ENCODE assay signal across 9 cellular contexts in the genomic region with DNA sequence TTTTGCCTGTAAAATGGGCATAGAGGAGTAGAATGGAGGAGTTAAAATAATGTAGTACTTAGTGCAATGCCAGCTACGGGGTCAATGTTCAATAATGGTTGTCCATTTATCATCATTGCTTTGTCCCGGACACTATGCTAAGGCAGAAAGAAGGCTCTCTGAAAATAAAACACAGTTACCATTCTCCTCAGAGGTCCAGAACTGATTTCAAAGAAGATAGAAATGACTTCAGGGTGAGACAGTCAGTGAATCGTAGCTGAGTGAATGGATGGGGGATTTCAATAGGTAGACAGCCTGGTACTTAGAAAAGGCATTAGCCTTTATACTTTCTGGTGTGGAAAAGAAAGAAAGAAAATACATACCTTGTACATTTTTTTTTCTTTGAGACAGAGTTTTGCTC. TPM values are rescaled to one million over a fixed set of nuclear protein-coding genes. Genes with fewer than 3 reads are reported as not detected.
DNase-seq lines count a peak whose midpoint lies in the region; ATAC-seq, FAIRE-seq and TF ChIP-seq lines count a peak whose summit lies in the region.
"Had no signal": no experiment of that assay in that cellular context is flagged by ENCODE, and none has a peak within 500 bp of the region (broad histone marks: within the 10 kb centered on the region; RNA-seq: fewer than 3 reads in every experiment).

No MANE protein-coding gene starts in this region.

- DNase-seq in activated CD4-positive, alpha-beta memory T cell treated with anti-CD3 and anti-CD28 coated beads, Interleukin-2, amount 10 ng/mL, durations not matched to agents 7 days and 5 days: no peak
- no peak for DNase-seq in activated CD4-positive, alpha-beta memory T cell treated with anti-CD3 and anti-CD28 coated beads for 36 hours
- DNase-seq in activated naive CD8-positive, alpha-beta T cell treated with anti-CD3 and anti-CD28 coated beads, Interleukin-2, amount 10 ng/mL, durations not matched to agents 7 days and 5 days: no peak
- no peak for DNase-seq in keratinocyte (ENCODE audit: low read depth, low spot score)
- no peak for DNase-seq in HuH-7 (ENCODE audit: low spot score)
- no peak for DNase-seq in stimulated activated CD8-positive, alpha-beta memory T cell treated with anti-CD3 and anti-CD28 coated beads, Interleukin-4, amount 100 ng/mL, for 48 hours

- no peaks in the 10 kb centered on the region for H3K9me3 ChIP-seq in keratinocyte (ENCODE audit: control insufficient read depth, low read depth, low read length)
- H3K9me3 ChIP-seq in subcutaneous abdominal adipose tissue (ENCODE audit: control insufficient read depth in 5 of 5, low read length in 5 of 5): no peaks in the 10 kb centered on the region

- CTCF ChIA-PET in activated CD4-positive, alpha-beta memory T cell treated with anti-CD3 and anti-CD28 coated beads, Interleukin-2, amount 10 ng/mL, durations not matched to agents 7 days and 5 days (lab: Charles Lee): interaction anchor here (0.7 to 11.6 kb wide), 5 partner anchors 14 to 355 kb away, joined by 3 to 62 read pairs (median 4); no protein-coding TSS in a partner anchor
- CTCF ChIA-PET in activated CD4-positive, alpha-beta memory T cell treated with anti-CD3 and anti-CD28 coated beads for 36 hours (lab: Charles Lee): interaction anchor here (0.7 to 1.6 kb wide), 3 partner anchors 14 to 784 kb away, joined by 3 to 4 read pairs (median 4); no protein-coding TSS in a partner anchor

- H3K27me3 ChIP-seq in keratinocyte (ENCODE audit: control insufficient read depth, extremely low read depth, insufficient read depth, low read length) (no peaks in the 10 kb centered on the region), subcutaneous abdominal adipose tissue (ENCODE audit: control insufficient read depth in 5 of 5, insufficient read depth in 4 of 5, low read length in 5 of 5) (no peaks in the 10 kb centered on the region)

- POLR2A ChIA-PET in activated CD4-positive, alpha-beta memory T cell treated with anti-CD3 and anti-CD28 coated beads, Interleukin-2, amount 10 ng/mL, durations not matched to agents 7 days and 5 days (lab: Charles Lee): interaction anchor here (2.2 to 2.7 kb wide), 3 partner anchors 51 to 244 kb away, joined by 13 to 22 read pairs (median 21); partner anchors contain the start of genes JAK2 and RCL1
- POLR2A ChIA-PET in activated CD4-positive, alpha-beta memory T cell treated with anti-CD3 and anti-CD28 coated beads for 36 hours (lab: Charles Lee): no interaction called here
- POLR2A ChIA-PET in activated naive CD8-positive, alpha-beta T cell treated with anti-CD3 and anti-CD28 coated beads, Interleukin-2, amount 10 ng/mL, durations not matched to agents 7 days and 5 days (lab: Charles Lee): interaction anchor here (0.6 to 0.8 kb wide), 3 partner anchors 57 to 1366 kb away, joined by 3 to 4 read pairs (median 3); no protein-coding TSS in a partner anchor

- no peak for ATAC-seq in activated naive CD8-positive, alpha-beta T cell treated with anti-CD3 and anti-CD28 coated beads, Interleukin-2, amount 10 ng/mL, durations not matched to agents 7 days and 5 days (ENCODE audit: low read depth)
- ATAC-seq in GM21515 (IDR thresholded peaks at IDR 0.05; ENCODE audit: unreplicated experiment): no peak

- peak overlapping the region; percentile 85 for H3K4me2 ChIP-seq in keratinocyte (ENCODE audit: control insufficient read depth, extremely low read depth, insufficient read depth, low read depth, low read length)

- H3K27ac Mint-ChIP-seq in activated CD4-positive, alpha-beta memory T cell treated with anti-CD3 and anti-CD28 coated beads, Interleukin-2, amount 10 ng/mL, durations not matched to agents 7 days and 5 days: no peak overlapping the region
- no peak overlapping the region for H3K27ac Mint-ChIP-seq in activated CD4-positive, alpha-beta memory T cell treated with anti-CD3 and anti-CD28 coated beads for 36 hours
- H3K27ac Mint-ChIP-seq in activated naive CD8-positive, alpha-beta T cell treated with anti-CD3 and anti-CD28 coated beads, Interleukin-2, amount 10 ng/mL, durations not matched to agents 7 days and 5 days: no peak overlapping the region

- H4K20me1 ChIP-seq in keratinocyte (ENCODE audit: control insufficient read depth, extremely low read depth, insufficient read depth, low read length): no peaks in the 10 kb centered on the region

- no peaks in the 10 kb centered on the region for H3K9me3 Mint-ChIP-seq in activated CD4-positive, alpha-beta memory T cell treated with anti-CD3 and anti-CD28 coated beads, Interleukin-2, amount 10 ng/mL, durations not matched to agents 7 days and 5 days
- no peaks in the 10 kb centered on the region for H3K9me3 Mint-ChIP-seq in activated CD4-positive, alpha-beta memory T cell treated with anti-CD3 and anti-CD28 coated beads for 36 hours
- no peaks in the 10 kb centered on the region for H3K9me3 Mint-ChIP-seq in activated naive CD8-positive, alpha-beta T cell treated with anti-CD3 and anti-CD28 coated beads, Interleukin-2, amount 10 ng/mL, durations not matched to agents 7 days and 5 days

- H3K36me3 Mint-ChIP-seq in activated CD4-positive, alpha-beta memory T cell treated with anti-CD3 and anti-CD28 coated beads, Interleukin-2, amount 10 ng/mL, durations not matched to agents 7 days and 5 days (ENCODE audit: low read depth): peaks cover 23% of the 10 kb centered on the region
- H3K36me3 Mint-ChIP-seq in activated CD4-positive, alpha-beta memory T cell treated with anti-CD3 and anti-CD28 coated beads for 36 hours: no peaks in the 10 kb centered on the region
- no peaks in the 10 kb centered on the region for H3K36me3 Mint-ChIP-seq in activated naive CD8-positive, alpha-beta T cell treated with anti-CD3 and anti-CD28 coated beads, Interleukin-2, amount 10 ng/mL, durations not matched to agents 7 days and 5 days

- intact Hi-C loops in activated CD4-positive, alpha-beta memory T cell treated with anti-CD3 and anti-CD28 coated beads for 36 hours (cut with micrococcal nuclease): loop anchor here (1.0 to 10.0 kb wide), 5 partner anchors 91 to 843 kb away; partner anchors contain the start of genes GLIS3 and PLGRKT

- H3K79me2 ChIP-seq in keratinocyte (ENCODE audit: control insufficient read depth, insufficient read depth, low read length): peaks cover 34% of the 10 kb centered on the region

- no peak for FAIRE-seq in keratinocyte (lab: Jason Lieb, UNC)

- H3K27me3 Mint-ChIP-seq in activated CD4-positive, alpha-beta memory T cell treated with anti-CD3 and anti-CD28 coated beads, Interleukin-2, amount 10 ng/mL, durations not matched to agents 7 days and 5 days: no peaks in the 10 kb centered on the region
- no peaks in the 10 kb centered on the region for H3K27me3 Mint-ChIP-seq in activated CD4-positive, alpha-beta memory T cell treated with anti-CD3 and anti-CD28 coated beads for 36 hours
- H3K27me3 Mint-ChIP-seq in activated naive CD8-positive, alpha-beta T cell treated with anti-CD3 and anti-CD28 coated beads, Interleukin-2, amount 10 ng/mL, durations not matched to agents 7 days and 5 days: no peaks in the 10 kb centered on the region

- peaks cover 39% of the 10 kb centered on the region for H3K4me1 Mint-ChIP-seq in activated CD4-positive, alpha-beta memory T cell treated with anti-CD3 and anti-CD28 coated beads, Interleukin-2, amount 10 ng/mL, durations not matched to agents 7 days and 5 days
- H3K4me1 Mint-ChIP-seq in activated CD4-positive, alpha-beta memory T cell treated with anti-CD3 and anti-CD28 coated beads for 36 hours (ENCODE audit: low read depth): peaks cover 42% of the 10 kb centered on the region
- H3K4me1 Mint-ChIP-seq in activated naive CD8-positive, alpha-beta T cell treated with anti-CD3 and anti-CD28 coated beads, Interleukin-2, amount 10 ng/mL, durations not matched to agents 7 days and 5 days: peaks cover 26% of the 10 kb centered on the region

- H3K4me3 ChIP-seq in keratinocyte (ENCODE audit: control insufficient read depth in 2 of 3, extremely low read depth in 1 of 3, insufficient read depth in 2 of 3, low read depth in 1 of 3, low read length in 3 of 3): peak overlapping the region in 1 of 3 experiments; percentile 39
- H3K4me3 ChIP-seq in subcutaneous abdominal adipose tissue (ENCODE audit: low read depth in 1 of 5, low read length in 5 of 5): peak overlapping the region in 4 of 5 donors; percentile 35 to 84 (median 80)

- dilution Hi-C loops in keratinocyte (cut with MboI; ENCODE audit: extremely low pct_ligation_motif_present, low sequenced_read_pairs): no loop called here

- H3K4me1 ChIP-seq in keratinocyte (ENCODE audit: control insufficient read depth, extremely low read depth, insufficient read depth, low read length) (peaks cover 23% of the 10 kb centered on the region), subcutaneous abdominal adipose tissue (ENCODE audit: control insufficient read depth in 5 of 5, insufficient read depth in 5 of 5, low read length in 5 of 5) (peaks cover 0 to 27% (median 21%) of the 10 kb centered on the region in 5 donors)

- H3K27ac ChIP-seq in keratinocyte (ENCODE audit: control insufficient read depth, insufficient read depth, low read length): peak overlapping the region; percentile 64
- H3K27ac ChIP-seq in subcutaneous abdominal adipose tissue (ENCODE audit: low read depth, low read length): peak overlapping the region; percentile 86
- H3K27ac ChIP-seq: KMS-11 had no signal

- H3K4me3 Mint-ChIP-seq in activated CD4-positive, alpha-beta memory T cell treated with anti-CD3 and anti-CD28 coated beads, Interleukin-2, amount 10 ng/mL, durations not matched to agents 7 days and 5 days: peak overlapping the region; percentile 92
- no peak overlapping the region for H3K4me3 Mint-ChIP-seq in activated CD4-positive, alpha-beta memory T cell treated with anti-CD3 and anti-CD28 coated beads for 36 hours
- peak overlapping the region; percentile 87 for H3K4me3 Mint-ChIP-seq in activated naive CD8-positive, alpha-beta T cell treated with anti-CD3 and anti-CD28 coated beads, Interleukin-2, amount 10 ng/mL, durations not matched to agents 7 days and 5 days

- no peak for TF ChIP-seq CTCF in keratinocyte (optimal IDR thresholded peaks at IDR 0.05 in 1 of 3, IDR thresholded peaks at IDR 0.05 in 1 of 3, conservative IDR thresholded peaks at IDR 0.05 in 1 of 3; ENCODE audit: extremely low read depth in 1 of 3, insufficient read depth in 2 of 3, low read length in 3 of 3)

- H3K36me3 ChIP-seq in keratinocyte (ENCODE audit: control insufficient read depth in 2 of 2, extremely low read depth in 1 of 2, insufficient read depth in 2 of 2, low read length in 2 of 2) (no peaks in the 10 kb centered on the region), subcutaneous abdominal adipose tissue (ENCODE audit: control insufficient read depth in 5 of 5, insufficient read depth in 5 of 5, low read length in 5 of 5) (no peaks in the 10 kb centered on the region)

- peak overlapping the region; percentile 87 for H2AFZ ChIP-seq in keratinocyte (ENCODE audit: control insufficient read depth, low read length)

- no peaks in the 10 kb centered on the region for H3K9me1 ChIP-seq in keratinocyte (ENCODE audit: control insufficient read depth, extremely low read depth, insufficient read depth, low read length)

- H3K9ac ChIP-seq in keratinocyte (ENCODE audit: control insufficient read depth, extremely low read depth, insufficient read depth, low read length) (no peak overlapping the region), subcutaneous abdominal adipose tissue (ENCODE audit: low read length in 5 of 5) (peak overlapping the region; percentile 56 to 96 (median 83))
- H3K9ac ChIP-seq: KMS-11 had no signal

RNA-seq across cellular contexts. Expression of gene AK3, which starts 1.2 kb away (rescaled TPM):
- total RNA-seq in activated CD4-positive, alpha-beta memory T cell treated with anti-CD3 and anti-CD28 coated beads, Interleukin-2, amount 10 ng/mL, durations not matched to agents 7 days and 5 days: 10 to 100 TPM; 34.0 to 34.6 TPM
- 10 to 100 TPM; 33.8 to 34.5 TPM for total RNA-seq in activated CD4-positive, alpha-beta memory T cell treated with anti-CD3 and anti-CD28 coated beads for 36 hours
- total RNA-seq in activated naive CD8-positive, alpha-beta T cell treated with anti-CD3 and anti-CD28 coated beads, Interleukin-2, amount 10 ng/mL, durations not matched to agents 7 days and 5 days: 10 to 100 TPM; 40.1 to 41.7 TPM
- polyA plus RNA-seq in keratinocyte: 28.5 to 45.8 TPM (median 37.6 TPM) in 3 replicates
- polyA plus RNA-seq in keratinocyte (2011; ENCODE audit: low read depth): 21.6 TPM
- 37.0 and 60.6 TPM in 2 replicates for polyA plus RNA-seq in keratinocyte (2011; cell fraction: cytosol; rRNA removed)
- polyA plus RNA-seq in keratinocyte (2011; cell fraction: nucleus; rRNA removed): 21.2 and 22.8 TPM in 2 replicates
- 32.1 and 40.5 TPM in 2 replicates for polyA plus RNA-seq in keratinocyte (2012; ENCODE audit: low replicate concordance)
- 11.9 to 20.8 TPM (median 18.3 TPM) in 3 replicates for polyA minus RNA-seq in keratinocyte
- 66.0 TPM for polyA minus RNA-seq in keratinocyte (2011; cell fraction: cytosol; rRNA and poly(A)+ RNA removed)
- polyA minus RNA-seq in keratinocyte (2011; cell fraction: nucleus; rRNA and poly(A)+ RNA removed): 12.0 and 17.7 TPM in 2 replicates

RNA-seq across cellular contexts. Expression of gene RCL1, which starts 50.5 kb away (rescaled TPM):
- total RNA-seq in activated CD4-positive, alpha-beta memory T cell treated with anti-CD3 and anti-CD28 coated beads, Interleukin-2, amount 10 ng/mL, durations not matched to agents 7 days and 5 days: 10 to 100 TPM; 11.5 to 12.3 TPM
- total RNA-seq in activated CD4-positive, alpha-beta memory T cell treated with anti-CD3 and anti-CD28 coated beads for 36 hours: 10 to 100 TPM; 26.0 to 28.2 TPM
- 10 to 100 TPM; 14.4 to 15.1 TPM for total RNA-seq in activated naive CD8-positive, alpha-beta T cell treated with anti-CD3 and anti-CD28 coated beads, Interleukin-2, amount 10 ng/mL, durations not matched to agents 7 days and 5 days
- polyA plus RNA-seq in keratinocyte: 13.7 to 21.0 TPM (median 16.6 TPM) in 3 replicates
- 21.1 TPM for polyA plus RNA-seq in keratinocyte (2011; ENCODE audit: low read depth)
- 18.2 and 21.6 TPM in 2 replicates for polyA plus RNA-seq in keratinocyte (2011; cell fraction: cytosol; rRNA removed)
- polyA plus RNA-seq in keratinocyte (2011; cell fraction: nucleus; rRNA removed): 29.8 and 32.5 TPM in 2 replicates
- polyA plus RNA-seq in keratinocyte (2012; ENCODE audit: low replicate concordance): 15.4 and 23.0 TPM in 2 replicates
- 20.6 to 25.4 TPM (median 22.2 TPM) in 3 replicates for polyA minus RNA-seq in keratinocyte
- polyA minus RNA-seq in keratinocyte (2011; cell fraction: cytosol; rRNA and poly(A)+ RNA removed): 9.0 TPM
- polyA minus RNA-seq in keratinocyte (2011; cell fraction: nucleus; rRNA and poly(A)+ RNA removed): 15.4 and 18.4 TPM in 2 replicates
